ENCODE assay signal across 6 cellular contexts in the genomic region with DNA sequence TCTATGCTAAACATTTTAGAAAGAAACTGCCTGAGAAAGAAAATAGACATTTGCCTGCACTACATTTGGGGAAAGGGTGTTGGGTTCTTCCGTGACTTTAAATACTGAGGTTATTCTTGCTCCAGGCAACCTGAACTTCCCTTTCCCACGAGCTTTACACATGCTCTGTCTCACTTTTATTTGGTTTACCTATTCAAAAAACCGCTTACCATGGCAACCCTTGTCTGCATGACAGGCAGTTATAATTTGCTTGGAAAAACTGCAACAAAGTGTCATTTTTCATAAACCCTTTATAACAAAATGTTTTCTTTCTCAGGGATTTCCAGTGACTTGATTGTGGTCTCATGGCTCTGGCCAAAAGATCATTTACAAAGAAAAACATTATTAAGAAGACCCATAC.
"Had no signal": no experiment of that assay in that cellular context is flagged by ENCODE, and none has a peak within 500 bp of the region (broad histone marks: within the 10 kb centered on the region; RNA-seq: fewer than 3 reads in every experiment).

No MANE protein-coding gene starts in this region.

- H3K9ac ChIP-seq: GM23248 had no signal

- H2AFZ ChIP-seq: GM23248 had no signal

- DNase-seq: GM23248, GOT3, H7, HCEC 1CT, IMR-90 had no signal

- H3K4me3 ChIP-seq: GM23248, K562 had no signal

- H3K27ac ChIP-seq: GM23248 had no signal
